Comparison of ENCODE assay signal across 8 cellular contexts in the genomic region with DNA sequence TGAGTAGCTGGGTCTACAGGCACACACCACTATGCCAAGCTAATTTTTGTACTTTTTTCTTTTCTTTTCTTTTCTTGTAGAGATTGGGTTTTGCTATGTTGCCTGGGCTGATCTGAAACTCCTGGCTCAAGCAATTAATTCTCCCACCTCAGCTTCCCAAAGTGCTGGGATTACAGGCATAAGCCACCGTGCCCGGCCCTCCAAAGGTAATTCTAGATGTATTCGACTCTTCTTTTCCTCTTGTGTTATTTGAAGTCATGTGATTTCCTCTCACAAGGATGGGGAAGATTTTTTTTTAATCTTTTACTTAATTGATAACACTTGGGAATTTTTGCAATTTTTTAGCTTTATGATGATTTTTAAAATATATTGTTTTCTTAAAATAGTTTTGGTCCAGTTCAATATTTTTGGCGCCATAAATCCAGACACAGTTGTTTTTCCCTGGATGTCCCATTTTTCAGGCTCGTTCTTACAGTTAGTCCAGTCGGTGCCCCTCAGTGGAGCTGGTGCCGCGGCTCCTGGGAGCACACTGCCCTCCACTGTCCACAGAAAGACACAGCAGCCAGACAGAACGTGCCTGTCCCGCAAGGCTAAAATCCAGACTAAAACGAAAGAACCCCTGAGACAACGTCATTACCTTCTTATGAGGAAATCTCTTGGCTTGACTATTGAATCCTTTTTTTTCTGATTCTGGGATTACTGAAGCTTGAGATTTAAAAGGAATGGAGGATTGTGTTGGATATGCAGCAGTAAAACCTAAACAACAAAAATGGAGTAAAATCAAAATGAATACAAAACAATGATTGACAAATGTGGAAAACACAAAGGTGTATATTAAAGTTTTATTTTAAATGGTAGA. TPM values are rescaled to one million over a fixed set of nuclear protein-coding genes. Genes with fewer than 3 reads are reported as not detected.
DNase-seq lines count a peak whose midpoint lies in the region; ATAC-seq, FAIRE-seq and TF ChIP-seq lines count a peak whose summit lies in the region.

No MANE protein-coding gene starts in this region.

- H3K79me2 ChIP-seq in HepG2 (ENCODE audit: insufficient read depth, low read length) = no peaks in the 10 kb centered on the region

- no peaks in the 10 kb centered on the region for H4K20me1 ChIP-seq in HepG2 (ENCODE audit: insufficient read depth, low read length)

- H3K4me2 ChIP-seq in HepG2 (ENCODE audit: low read depth, low read length) = no peak overlapping the region

- DNase-seq in DMS79 (lab: John Stamatoyannopoulos, UW) (peak; percentile 33), NCI-H526 (lab: John Stamatoyannopoulos, UW) (peak; percentile 62 to 84), coronary artery (ENCODE audit: low spot score) (peak; percentile 87), HepG2 (ENCODE audit: low spot score) (peak; percentile 60)
- peak; percentile 33 to 61 for DNase-seq in activated CD4-positive, alpha-beta T cell treated with anti-CD3 and anti-CD28 coated beads, Interleukin-2, amount 50 U/mL, for 24 hours (ENCODE audit: low read depth in 1 of 2, low spot score in 1 of 2)
- peak; percentile 60 to 69 for DNase-seq in stimulated activated CD4-positive, alpha-beta T cell treated with anti-CD3 and anti-CD28 coated beads, Interleukin-4, amount 100 ng/mL, for 4 hours

- H3K4me3 ChIP-seq in coronary artery = peak overlapping the region; percentile 24
- no peak overlapping the region for H3K4me3 ChIP-seq in HepG2 (replicated peaks in 1 of 3; ENCODE audit: insufficient read depth in 1 of 3, low read depth in 2 of 3, low read length in 3 of 3)

- TF ChIP-seq EP300 in HepG2 (IDR thresholded peaks at IDR 0.05; ENCODE audit: low read depth in 2 of 2, low read length in 2 of 2) (no peak), HepG2 (CRISPR knock-in tag; IDR thresholded peaks at IDR 0.05; ENCODE audit: borderline replicate concordance) (no peak)

- peak; percentile 50 for ATAC-seq in HG02763 (IDR thresholded peaks at IDR 0.05; ENCODE audit: unreplicated experiment)
- peak; percentile 85 for ATAC-seq in HepG2
- ATAC-seq in HG03175 (IDR thresholded peaks at IDR 0.05; ENCODE audit: unreplicated experiment) = no peak

- peak; percentile 79 for FAIRE-seq in HepG2 (lab: Jason Lieb, UNC)

- no peaks in the 10 kb centered on the region for H3K27me3 ChIP-seq in HepG2 (ENCODE audit: control insufficient read depth in 1 of 2, insufficient read depth in 2 of 2, low read length in 2 of 2)

- CTCF ChIA-PET in HepG2 (lab: Yijun Ruan, JAX; ENCODE audit: low intra/inter-chr PET ratio, low total read pairs) = interaction anchor here (1.5 to 5.2 kb wide), 4 partner anchors 192 to 320 kb away, joined by 5 to 151 read pairs (median 20); no protein-coding TSS in a partner anchor

- peaks cover 23% of the 10 kb centered on the region for H3K4me1 ChIP-seq in HepG2 (ENCODE audit: insufficient read depth, low read length)

- POLR2A ChIA-PET in HepG2 (lab: Yijun Ruan, JAX) = no interaction called here

- H3K27ac ChIP-seq in coronary artery (peak overlapping the region; percentile 69 to 72), HepG2 (ENCODE audit: extremely low read length, insufficient read depth, low read length) (no peak overlapping the region)

- H3K9ac ChIP-seq in HepG2 (ENCODE audit: insufficient read depth, low read depth, low read length) = no peak overlapping the region

- peak; percentile 88 for TF ChIP-seq RAD21 in HepG2 (CRISPR knock-in tag; IDR thresholded peaks at IDR 0.05)

- WGBS in HepG2 (ENCODE audit: low lambda C conversion rate) = 28% methylated on average over 12 of the region's 12 CpGs

- intact Hi-C loops in HepG2 (cut with micrococcal nuclease; ENCODE audit: unreplicated experiment) = loop anchor here (1.0 kb wide), 2 partner anchors 192 to 320 kb away; no protein-coding TSS in a partner anchor

- no peaks in the 10 kb centered on the region; a peak in 1 of 5 replicates for H3K36me3 ChIP-seq in HepG2 (replicated peaks in 1 of 2; ENCODE audit: control insufficient read depth in 1 of 2, insufficient read depth in 2 of 2, low read length in 2 of 2)

- TF ChIP-seq POLR2A in HepG2 (IDR thresholded peaks at IDR 0.05; ENCODE audit: insufficient read depth in 1 of 2, low read depth in 2 of 2, low read length in 2 of 2) = no peak

- BruUV-seq in HepG2 (replicated peaks; lab: Mats Ljungman, UMichigan) = no TSS peak

- in situ Hi-C loops in HepG2 (cut with HindIII; ENCODE audit: extremely low pct_ligation_motif_present, low pct_unique_long_range_greater_than_20kb) = loop anchor here (5.0 to 10.0 kb wide), 2 partner anchors 189 to 316 kb away; no protein-coding TSS in a partner anchor

- H3K9me3 ChIP-seq in HepG2 (ENCODE audit: low read length) = no peaks in the 10 kb centered on the region

- no peak overlapping the region for H2AFZ ChIP-seq in HepG2 (ENCODE audit: low read length)

- TF ChIP-seq CTCF in coronary artery (IDR thresholded peaks at IDR 0.05) (peak; percentile 83), HepG2 (CRISPR knock-in tag; IDR thresholded peaks at IDR 0.05) (peak; percentile 92)

TF ChIP-seq in HepG2, 621 proteins besides CTCF, POLR2A, EP300 and RAD21 (continues in another document):
- TF ChIP-seq XRCC5 (optimal IDR thresholded peaks at IDR 0.05; ENCODE audit: low read length) (peak; percentile 47), TSC22D2 (CRISPR knock-in tag; IDR thresholded peaks at IDR 0.05; ENCODE audit: borderline replicate concordance) (0 out of 2 replicates have a peak, but pooled peaks have one; percentile 34), ZNF12 (CRISPR knock-in tag; IDR thresholded peaks at IDR 0.05) (0 out of 2 replicates have a peak, but pooled peaks have one; percentile 15), GATAD1 (CRISPR knock-in tag; IDR thresholded peaks at IDR 0.05) (0 out of 2 replicates have a peak, but pooled peaks have one; percentile 10)
- TF ChIP-seq, protein P1, sequence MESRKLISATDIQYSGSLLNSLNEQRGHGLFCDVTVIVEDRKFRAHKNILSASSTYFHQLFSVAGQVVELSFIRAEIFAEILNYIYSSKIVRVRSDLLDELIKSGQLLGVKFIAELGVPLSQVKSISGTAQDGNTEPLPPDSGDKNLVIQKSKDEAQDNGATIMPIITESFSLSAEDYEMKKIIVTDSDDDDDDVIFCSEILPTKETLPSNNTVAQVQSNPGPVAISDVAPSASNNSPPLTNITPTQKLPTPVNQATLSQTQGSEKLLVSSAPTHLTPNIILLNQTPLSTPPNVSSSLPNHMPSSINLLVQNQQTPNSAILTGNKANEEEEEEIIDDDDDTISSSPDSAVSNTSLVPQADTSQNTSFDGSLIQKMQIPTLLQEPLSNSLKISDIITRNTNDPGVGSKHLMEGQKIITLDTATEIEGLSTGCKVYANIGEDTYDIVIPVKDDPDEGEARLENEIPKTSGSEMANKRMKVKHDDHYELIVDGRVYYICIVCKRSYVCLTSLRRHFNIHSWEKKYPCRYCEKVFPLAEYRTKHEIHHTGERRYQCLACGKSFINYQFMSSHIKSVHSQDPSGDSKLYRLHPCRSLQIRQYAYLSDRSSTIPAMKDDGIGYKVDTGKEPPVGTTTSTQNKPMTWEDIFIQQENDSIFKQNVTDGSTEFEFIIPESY (CRISPR knock-in tag; IDR thresholded peaks at IDR 0.05) = peak; percentile 80

RNA-seq across cellular contexts. Expression of a gene that starts 22.4 kb away (rescaled TPM):
- total RNA-seq in HepG2 (2016; rRNA removed; fragmentation: Illumina TruSeq; extraction: Trizol) = 3.4 TPM in 2 replicates
- total RNA-seq in HepG2 (2016; cell fraction: cytosol; rRNA removed; fragmentation: Illumina TruSeq; extraction: Trizol; ENCODE audit: low read depth) = 1.9 and 2.2 TPM in 2 replicates
- 3.3 and 3.4 TPM in 2 replicates for total RNA-seq in HepG2 (2016; cell fraction: insoluble cytoplasmic fraction; rRNA removed; fragmentation: Illumina TruSeq; extraction: Trizol)
- total RNA-seq in HepG2 (2016; cell fraction: membrane; rRNA removed; fragmentation: Illumina TruSeq; extraction: Trizol) = 2.5 and 3.7 TPM in 2 replicates
- 2.5 and 4.3 TPM in 2 replicates for total RNA-seq in HepG2 (2016; cell fraction: nucleus; rRNA removed; fragmentation: Illumina TruSeq; extraction: Trizol)
- polyA plus RNA-seq in HepG2 (2011; rRNA removed) = 4.2 and 4.3 TPM in 2 replicates
- 2.9 and 3.6 TPM in 2 replicates for polyA plus RNA-seq in HepG2 (2011; cell fraction: cytosol; rRNA removed)
- polyA plus RNA-seq in HepG2 (2011; cell fraction: nucleus; rRNA removed) = 3.0 and 3.3 TPM in 2 replicates
- 3.1 and 3.2 TPM in 2 replicates for polyA plus RNA-seq in HepG2 (2012)
- polyA plus RNA-seq in HepG2 (2016; cell fraction: cytosol; fragmentation: Illumina TruSeq; extraction: Trizol; ENCODE audit: low read depth) = 2.7 and 3.2 TPM in 2 replicates
- polyA plus RNA-seq in HepG2 (2016; cell fraction: insoluble cytoplasmic fraction; fragmentation: Illumina TruSeq; extraction: Trizol; ENCODE audit: low read depth) = 4.4 and 5.6 TPM in 2 replicates
- polyA plus RNA-seq in HepG2 (2016; cell fraction: membrane; fragmentation: Illumina TruSeq; extraction: Trizol; ENCODE audit: low read depth) = 3.5 and 3.8 TPM in 2 replicates
- polyA plus RNA-seq in HepG2 (2016; cell fraction: nucleus; fragmentation: Illumina TruSeq; extraction: Trizol; ENCODE audit: insufficient read depth, low read depth) = 2.6 and 3.5 TPM in 2 replicates
- polyA minus RNA-seq in HepG2 (2011; rRNA and poly(A)+ RNA removed; ENCODE audit: low replicate concordance) = 3.9 and 4.9 TPM in 2 replicates
- polyA minus RNA-seq in HepG2 (2011; cell fraction: cytosol; rRNA and poly(A)+ RNA removed) = 1.4 and 1.5 TPM in 2 replicates
- 6.2 and 7.3 TPM in 2 replicates for polyA minus RNA-seq in HepG2 (2011; cell fraction: nucleus; rRNA and poly(A)+ RNA removed)

RNA-seq across cellular contexts. Expression of a gene that starts 24.4 kb away (rescaled TPM):
- total RNA-seq in HepG2 (2016; rRNA removed; fragmentation: Illumina TruSeq; extraction: Trizol) = 5.6 and 5.8 TPM in 2 replicates
- 0.88 and 1.0 TPM in 2 replicates for total RNA-seq in HepG2 (2016; cell fraction: cytosol; rRNA removed; fragmentation: Illumina TruSeq; extraction: Trizol; ENCODE audit: low read depth)
- 5.3 TPM in 2 replicates for total RNA-seq in HepG2 (2016; cell fraction: insoluble cytoplasmic fraction; rRNA removed; fragmentation: Illumina TruSeq; extraction: Trizol)
- total RNA-seq in HepG2 (2016; cell fraction: membrane; rRNA removed; fragmentation: Illumina TruSeq; extraction: Trizol) = 2.8 and 3.9 TPM in 2 replicates
- 4.3 TPM in 2 replicates for total RNA-seq in HepG2 (2016; cell fraction: nucleus; rRNA removed; fragmentation: Illumina TruSeq; extraction: Trizol)
- polyA plus RNA-seq in HepG2 (2011; rRNA removed) = 8.5 and 8.6 TPM in 2 replicates
- polyA plus RNA-seq in HepG2 (2011; cell fraction: cytosol; rRNA removed) = 8.3 and 9.8 TPM in 2 replicates
- polyA plus RNA-seq in HepG2 (2011; cell fraction: nucleus; rRNA removed) = 5.7 and 6.2 TPM in 2 replicates
- polyA plus RNA-seq in HepG2 (2012) = 6.3 and 7.6 TPM in 2 replicates
- 0.75 and 0.97 TPM in 2 replicates for polyA plus RNA-seq in HepG2 (2016; cell fraction: cytosol; fragmentation: Illumina TruSeq; extraction: Trizol; ENCODE audit: low read depth)
- 4.2 and 5.0 TPM in 2 replicates for polyA plus RNA-seq in HepG2 (2016; cell fraction: insoluble cytoplasmic fraction; fragmentation: Illumina TruSeq; extraction: Trizol; ENCODE audit: low read depth)
- polyA plus RNA-seq in HepG2 (2016; cell fraction: membrane; fragmentation: Illumina TruSeq; extraction: Trizol; ENCODE audit: low read depth) = 2.6 and 2.7 TPM in 2 replicates
- 3.1 and 4.8 TPM in 2 replicates for polyA plus RNA-seq in HepG2 (2016; cell fraction: nucleus; fragmentation: Illumina TruSeq; extraction: Trizol; ENCODE audit: insufficient read depth, low read depth)
- polyA minus RNA-seq in HepG2 (2011; rRNA and poly(A)+ RNA removed; ENCODE audit: low replicate concordance) = 19.7 and 55.0 TPM in 2 replicates
- 4.9 and 5.0 TPM in 2 replicates for polyA minus RNA-seq in HepG2 (2011; cell fraction: cytosol; rRNA and poly(A)+ RNA removed)
- 7.2 and 10.9 TPM in 2 replicates for polyA minus RNA-seq in HepG2 (2011; cell fraction: nucleus; rRNA and poly(A)+ RNA removed)

Comparison
In these comparisons a context has a peak if more than half of its experiments do, and no peak if none do; other contexts are left out.
1. DNase-seq: peak in every context shown above with its lines; median percentile 87 in coronary artery; 73 in NCI-H526; 64 in stimulated activated CD4-positive, alpha-beta T cell treated with anti-CD3 and anti-CD28 coated beads, Interleukin-4, amount 100 ng/mL, for 4 hours; 60 in HepG2; 47 in activated CD4-positive, alpha-beta T cell treated with anti-CD3 and anti-CD28 coated beads, Interleukin-2, amount 50 U/mL, for 24 hours; 33 in DMS79.